In the genomic region with DNA sequence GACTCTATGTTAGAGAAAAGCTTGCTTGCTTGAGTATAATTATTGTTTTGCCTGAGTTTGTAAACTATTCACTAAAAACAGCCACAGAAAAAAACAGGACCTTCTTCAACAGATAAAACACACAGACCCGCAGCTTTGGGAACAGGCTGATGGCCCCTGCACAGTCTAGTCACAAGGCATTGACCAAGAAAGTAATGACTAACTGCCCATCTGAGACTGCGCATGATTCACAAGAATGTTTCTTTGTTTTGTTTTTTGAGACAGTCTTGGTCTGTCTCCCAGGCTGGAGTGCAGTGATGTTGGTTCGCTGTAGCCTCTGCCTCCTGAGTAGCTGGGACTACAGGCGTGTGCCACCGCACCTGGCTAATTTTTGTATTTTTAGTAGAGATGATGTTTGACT, we compare ENCODE assay signal across 1 cellular context.
TF ChIP-seq lines count a peak whose summit lies in the region.

No MANE protein-coding gene starts in this region.

TF ChIP-seq in IMR-90, 13 proteins besides CTCF, POLR2A, EP300 and RAD21:
- no peak for TF ChIP-seq SMC3 (IDR thresholded peaks at IDR 0.05; ENCODE audit: low read depth, low read length)
- TF ChIP-seq CEBPB (IDR thresholded peaks at IDR 0.05; ENCODE audit: low read depth, low read length), result no peak
- no peak for TF ChIP-seq BHLHE40 (IDR thresholded peaks at IDR 0.05; ENCODE audit: low read depth, low read length)
- no peak for TF ChIP-seq NFE2L2 (IDR thresholded peaks at IDR 0.05; ENCODE audit: low read depth, low read length)
- TF ChIP-seq RFX5 (IDR thresholded peaks at IDR 0.05; ENCODE audit: low read depth, low read length), result no peak
- no peak for TF ChIP-seq RCOR1 (IDR thresholded peaks at IDR 0.05; ENCODE audit: insufficient replicate concordance, low read length)
- TF ChIP-seq CHD1 (IDR thresholded peaks at IDR 0.05; ENCODE audit: low read depth, low read length), result no peak
TF ChIP-seq in IMR-90: peak in this region for 0.
